ENCODE assay signal across 21 cellular contexts in the genomic region with DNA sequence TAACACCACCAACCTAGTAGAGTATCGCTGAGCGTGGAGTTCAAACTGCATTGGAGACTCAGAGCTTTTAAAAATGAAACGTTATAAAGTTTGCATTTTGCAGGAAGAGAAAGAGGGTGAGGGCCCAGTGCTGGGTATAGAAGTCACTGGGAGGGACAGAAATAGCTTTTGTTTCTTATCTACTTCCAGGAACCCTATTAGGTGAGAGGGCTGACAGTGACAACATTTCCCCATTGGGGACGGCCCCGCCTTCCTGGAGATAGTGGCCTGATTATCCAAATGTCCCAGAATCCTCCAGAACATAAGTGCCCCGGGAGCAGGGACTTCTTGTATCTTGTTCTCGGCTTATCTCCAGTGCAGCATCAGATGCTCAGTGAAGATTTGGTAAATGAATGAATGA.
A peak's percentile ranks its signal among the peaks of the same experiment; 100 is the strongest.
DNase-seq lines count a peak whose midpoint lies in the region; ATAC-seq and TF ChIP-seq lines count a peak whose summit lies in the region.
"Had no signal": no experiment of that assay in that cellular context is flagged by ENCODE, and none has a peak within 500 bp of the region (broad histone marks: within the 10 kb centered on the region; RNA-seq: fewer than 3 reads in every experiment).

No MANE protein-coding gene starts in this region.

- no peak overlapping the region for H3K4me3 Mint-ChIP-seq in endodermal cell
- H3K4me3 Mint-ChIP-seq: B cell, HFFc6 had no signal

- no peaks in the 10 kb centered on the region for H3K36me3 Mint-ChIP-seq in endodermal cell (ENCODE audit: low read depth)

- H3K27me3 ChIP-seq in left ventricle myocardium inferior (ENCODE audit: low read depth) (peaks cover 5% of the 10 kb centered on the region), endodermal cell (ENCODE audit: control insufficient read depth, insufficient read depth, low read length, poor library complexity, severe bottlenecking) (no peaks in the 10 kb centered on the region), stomach (peaks cover 0 to 28% (median 0%) of the 10 kb centered on the region in 3 donors), body of pancreas (no peaks in the 10 kb centered on the region)

- DNase-seq in Right ventricle myocardium inferior (ENCODE audit: missing footprints) (no peak), left ventricle myocardium inferior (no peak), endodermal cell (peak; percentile 29), islet precursor cell (peak; percentile 16), stomach (peak; percentile 14), NCI-H82 treated with DMSO at 0.1 percent for 48 hours (lab: John Stamatoyannopoulos, UW; ENCODE audit: unreplicated experiment) (no peak), body of pancreas (no peak), AML-193 (lab: John Stamatoyannopoulos, UW) (no peak)
- DNase-seq: EL, HFFc6, MM.1S, NCI-H1048, NCI-H1417 treated with DMSO at 0.1 percent for 48 hours, NCI-H187, NCI-H2171, NCI-H345, NCI-H524, NCI-H774, SJCRH30 had no signal

- H3K9me3 Mint-ChIP-seq in endodermal cell, result no peaks in the 10 kb centered on the region
- H3K9me3 Mint-ChIP-seq: HFFc6 had no signal

- H3K36me3 ChIP-seq in left ventricle myocardium inferior (no peaks in the 10 kb centered on the region), endodermal cell (ENCODE audit: control insufficient read depth, insufficient read depth, low read length) (no peaks in the 10 kb centered on the region), stomach (no peaks in the 10 kb centered on the region), body of pancreas (replicated peaks in 1 of 2; ENCODE audit: insufficient read depth in 1 of 2, low read depth in 2 of 2) (no peaks in the 10 kb centered on the region)
- H3K36me3 ChIP-seq: SJCRH30 had no signal

- peaks cover 20% of the 10 kb centered on the region for H3K4me1 ChIP-seq in left ventricle myocardium inferior
- no peaks in the 10 kb centered on the region for H3K4me1 ChIP-seq in endodermal cell (ENCODE audit: control insufficient read depth, insufficient read depth, low read length)
- no peaks in the 10 kb centered on the region for H3K4me1 ChIP-seq in stomach
- H3K4me1 ChIP-seq in body of pancreas, result no peaks in the 10 kb centered on the region
- H3K4me1 ChIP-seq: SJCRH30 had no signal

- no peak overlapping the region for H3K9ac ChIP-seq in endodermal cell (ENCODE audit: extremely low read depth, low read length, poor library complexity, severe bottlenecking)

- peak; percentile 57 for ATAC-seq in Right ventricle myocardium inferior
- ATAC-seq in body of pancreas, result no peak
- ATAC-seq: Panc1 had no signal

- no peak overlapping the region for H3K27ac Mint-ChIP-seq in endodermal cell
- H3K27ac Mint-ChIP-seq: B cell, HFFc6 had no signal

- TF ChIP-seq EP300 in stomach (IDR thresholded peaks at IDR 0.05), result no peak

- 83 to 87% methylated on average over 4 to 7 of the region's 7 CpGs for WGBS in endodermal cell (ENCODE audit: insufficient coverage in 1 of 2, insufficient read length in 1 of 2), 2 experiments
- 44 to 68% (median 57%) methylated on average over 7 of the region's 7 CpGs for WGBS in stomach, 5 donors
- 54 to 63% methylated on average over 7 of the region's 7 CpGs for WGBS in body of pancreas, 2 donors

- peaks cover 2% of the 10 kb centered on the region for H3K27me3 Mint-ChIP-seq in endodermal cell (ENCODE audit: insufficient read depth)
- H3K27me3 Mint-ChIP-seq: B cell had no signal

- H3K9me3 ChIP-seq in left ventricle myocardium inferior (replicated peaks) (no peaks in the 10 kb centered on the region), endodermal cell (ENCODE audit: control insufficient read depth, low read length) (no peaks in the 10 kb centered on the region), stomach (no peaks in the 10 kb centered on the region), body of pancreas (no peaks in the 10 kb centered on the region)
- H3K9me3 ChIP-seq: SJCRH30 had no signal

- TF ChIP-seq POLR2A in stomach (IDR thresholded peaks at IDR 0.05) (no peak), body of pancreas (IDR thresholded peaks at IDR 0.05) (no peak)

- no peak overlapping the region for H3K27ac ChIP-seq in left ventricle myocardium inferior (replicated peaks)
- no peak overlapping the region for H3K27ac ChIP-seq in endodermal cell (ENCODE audit: low read depth, low read length)
- no peak overlapping the region for H3K27ac ChIP-seq in stomach
- H3K27ac ChIP-seq in body of pancreas, result no peak overlapping the region
- H3K27ac ChIP-seq: SJCRH30 had no signal

- H3K4me3 ChIP-seq in left ventricle myocardium inferior (no peak overlapping the region), endodermal cell (ENCODE audit: low read length) (no peak overlapping the region), stomach (no peak overlapping the region), body of pancreas (no peak overlapping the region)
- H3K4me3 ChIP-seq: SJCRH30 had no signal

- intact Hi-C loops in Right ventricle myocardium inferior (cut with DNase I), result no loop called here
- intact Hi-C loops in left ventricle myocardium inferior (cut with micrococcal nuclease), result no loop called here
- intact Hi-C loops in stomach (cut with DNase I; ENCODE audit: low total_unique reads), result no loop called here
- intact Hi-C loops in body of pancreas (cut with DNase I), result no loop called here

- TF ChIP-seq CTCF in left ventricle myocardium inferior (IDR thresholded peaks at IDR 0.05; ENCODE audit: borderline replicate concordance) (no peak), endodermal cell (conservative IDR thresholded peaks at IDR 0.05) (no peak), stomach (IDR thresholded peaks at IDR 0.05) (no peak), body of pancreas (IDR thresholded peaks at IDR 0.05) (no peak)

- H3K4me1 Mint-ChIP-seq in endodermal cell, result peaks cover 13% of the 10 kb centered on the region
- H3K4me1 Mint-ChIP-seq: B cell had no signal

Comparison
In these comparisons a context has a peak if more than half of its experiments do, and no peak if none do; other contexts are left out.
1. DNase-seq: peak in endodermal cell (single experiment), islet precursor cell (single experiment) and stomach (single experiment); none in Right ventricle myocardium inferior (single experiment), left ventricle myocardium inferior (single experiment), NCI-H82 treated with DMSO at 0.1 percent for 48 hours (single experiment), body of pancreas (0 of 4) and AML-193 (0 of 2).